ENCODE assay signal across 1 cellular context in the genomic region with DNA sequence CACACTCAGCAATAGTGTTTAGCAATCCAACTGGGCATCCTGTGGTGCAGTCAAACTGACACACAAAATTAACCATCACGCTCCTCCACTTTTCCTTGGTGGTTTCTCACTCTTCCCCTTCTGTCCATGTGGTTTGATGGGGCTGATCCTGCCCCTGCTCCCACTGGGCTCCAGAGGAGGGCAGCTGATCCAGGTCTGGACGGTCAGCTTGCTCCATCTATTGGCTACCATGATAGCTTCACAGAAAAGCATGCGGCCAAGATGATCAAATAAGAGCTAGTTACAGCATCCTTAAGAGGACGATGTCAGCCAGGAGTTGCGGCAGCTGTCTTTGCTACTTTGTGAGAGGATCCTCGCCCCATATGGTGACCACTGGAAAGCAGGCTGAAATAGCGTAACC.
TF ChIP-seq lines count a peak whose summit lies in the region.

No MANE protein-coding gene starts in this region.

TF ChIP-seq in WTC11, 78 proteins besides CTCF, POLR2A, EP300 and RAD21:
- TF ChIP-seq, protein P1, sequence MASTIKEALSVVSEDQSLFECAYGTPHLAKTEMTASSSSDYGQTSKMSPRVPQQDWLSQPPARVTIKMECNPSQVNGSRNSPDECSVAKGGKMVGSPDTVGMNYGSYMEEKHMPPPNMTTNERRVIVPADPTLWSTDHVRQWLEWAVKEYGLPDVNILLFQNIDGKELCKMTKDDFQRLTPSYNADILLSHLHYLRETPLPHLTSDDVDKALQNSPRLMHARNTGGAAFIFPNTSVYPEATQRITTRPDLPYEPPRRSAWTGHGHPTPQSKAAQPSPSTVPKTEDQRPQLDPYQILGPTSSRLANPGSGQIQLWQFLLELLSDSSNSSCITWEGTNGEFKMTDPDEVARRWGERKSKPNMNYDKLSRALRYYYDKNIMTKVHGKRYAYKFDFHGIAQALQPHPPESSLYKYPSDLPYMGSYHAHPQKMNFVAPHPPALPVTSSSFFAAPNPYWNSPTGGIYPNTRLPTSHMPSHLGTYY (CRISPR knock-in tag; IDR thresholded peaks at IDR 0.05), result no peak
- TF ChIP-seq FOXJ3 (CRISPR knock-in tag; IDR thresholded peaks at IDR 0.05; ENCODE audit: borderline replicate concordance) (no peak), OVOL2 (CRISPR knock-in tag; IDR thresholded peaks at IDR 0.05; ENCODE audit: borderline replicate concordance) (no peak), ZNF423 (CRISPR knock-in tag; IDR thresholded peaks at IDR 0.05) (no peak), SP1 (CRISPR knock-in tag; conservative IDR thresholded peaks at IDR 0.05) (no peak), ZBTB21 (CRISPR knock-in tag; IDR thresholded peaks at IDR 0.05; ENCODE audit: borderline replicate concordance) (no peak), SMAD3 (CRISPR knock-in tag; IDR thresholded peaks at IDR 0.05; ENCODE audit: borderline replicate concordance) (no peak), ESRRA (CRISPR knock-in tag; IDR thresholded peaks at IDR 0.05; ENCODE audit: borderline replicate concordance) (no peak), ZNF219 (CRISPR knock-in tag; IDR thresholded peaks at IDR 0.05; ENCODE audit: borderline replicate concordance) (no peak), NFATC4 (CRISPR knock-in tag; IDR thresholded peaks at IDR 0.05) (no peak), ELF4 (CRISPR knock-in tag; IDR thresholded peaks at IDR 0.05; ENCODE audit: low read depth) (no peak)
- TF ChIP-seq, protein P2, sequence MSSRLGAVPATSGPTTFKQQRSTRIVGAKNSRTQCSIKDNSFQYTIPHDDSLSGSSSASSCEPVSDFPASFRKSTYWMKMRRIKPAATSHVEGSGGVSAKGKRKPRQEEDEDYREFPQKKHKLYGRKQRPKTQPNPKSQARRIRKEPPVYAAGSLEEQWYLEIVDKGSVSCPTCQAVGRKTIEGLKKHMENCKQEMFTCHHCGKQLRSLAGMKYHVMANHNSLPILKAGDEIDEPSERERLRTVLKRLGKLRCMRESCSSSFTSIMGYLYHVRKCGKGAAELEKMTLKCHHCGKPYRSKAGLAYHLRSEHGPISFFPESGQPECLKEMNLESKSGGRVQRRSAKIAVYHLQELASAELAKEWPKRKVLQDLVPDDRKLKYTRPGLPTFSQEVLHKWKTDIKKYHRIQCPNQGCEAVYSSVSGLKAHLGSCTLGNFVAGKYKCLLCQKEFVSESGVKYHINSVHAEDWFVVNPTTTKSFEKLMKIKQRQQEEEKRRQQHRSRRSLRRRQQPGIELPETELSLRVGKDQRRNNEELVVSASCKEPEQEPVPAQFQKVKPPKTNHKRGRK (CRISPR knock-in tag; IDR thresholded peaks at IDR 0.05; ENCODE audit: borderline replicate concordance), result no peak
- TF ChIP-seq, protein P3, sequence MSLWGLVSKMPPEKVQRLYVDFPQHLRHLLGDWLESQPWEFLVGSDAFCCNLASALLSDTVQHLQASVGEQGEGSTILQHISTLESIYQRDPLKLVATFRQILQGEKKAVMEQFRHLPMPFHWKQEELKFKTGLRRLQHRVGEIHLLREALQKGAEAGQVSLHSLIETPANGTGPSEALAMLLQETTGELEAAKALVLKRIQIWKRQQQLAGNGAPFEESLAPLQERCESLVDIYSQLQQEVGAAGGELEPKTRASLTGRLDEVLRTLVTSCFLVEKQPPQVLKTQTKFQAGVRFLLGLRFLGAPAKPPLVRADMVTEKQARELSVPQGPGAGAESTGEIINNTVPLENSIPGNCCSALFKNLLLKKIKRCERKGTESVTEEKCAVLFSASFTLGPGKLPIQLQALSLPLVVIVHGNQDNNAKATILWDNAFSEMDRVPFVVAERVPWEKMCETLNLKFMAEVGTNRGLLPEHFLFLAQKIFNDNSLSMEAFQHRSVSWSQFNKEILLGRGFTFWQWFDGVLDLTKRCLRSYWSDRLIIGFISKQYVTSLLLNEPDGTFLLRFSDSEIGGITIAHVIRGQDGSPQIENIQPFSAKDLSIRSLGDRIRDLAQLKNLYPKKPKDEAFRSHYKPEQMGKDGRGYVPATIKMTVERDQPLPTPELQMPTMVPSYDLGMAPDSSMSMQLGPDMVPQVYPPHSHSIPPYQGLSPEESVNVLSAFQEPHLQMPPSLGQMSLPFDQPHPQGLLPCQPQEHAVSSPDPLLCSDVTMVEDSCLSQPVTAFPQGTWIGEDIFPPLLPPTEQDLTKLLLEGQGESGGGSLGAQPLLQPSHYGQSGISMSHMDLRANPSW (CRISPR knock-in tag; conservative IDR thresholded peaks at IDR 0.05; ENCODE audit: low read depth), result no peak
- TF ChIP-seq, protein P4, sequence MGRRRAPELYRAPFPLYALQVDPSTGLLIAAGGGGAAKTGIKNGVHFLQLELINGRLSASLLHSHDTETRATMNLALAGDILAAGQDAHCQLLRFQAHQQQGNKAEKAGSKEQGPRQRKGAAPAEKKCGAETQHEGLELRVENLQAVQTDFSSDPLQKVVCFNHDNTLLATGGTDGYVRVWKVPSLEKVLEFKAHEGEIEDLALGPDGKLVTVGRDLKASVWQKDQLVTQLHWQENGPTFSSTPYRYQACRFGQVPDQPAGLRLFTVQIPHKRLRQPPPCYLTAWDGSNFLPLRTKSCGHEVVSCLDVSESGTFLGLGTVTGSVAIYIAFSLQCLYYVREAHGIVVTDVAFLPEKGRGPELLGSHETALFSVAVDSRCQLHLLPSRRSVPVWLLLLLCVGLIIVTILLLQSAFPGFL (CRISPR knock-in tag; IDR thresholded peaks at IDR 0.05; ENCODE audit: borderline replicate concordance), result no peak
- TF ChIP-seq, protein P5, sequence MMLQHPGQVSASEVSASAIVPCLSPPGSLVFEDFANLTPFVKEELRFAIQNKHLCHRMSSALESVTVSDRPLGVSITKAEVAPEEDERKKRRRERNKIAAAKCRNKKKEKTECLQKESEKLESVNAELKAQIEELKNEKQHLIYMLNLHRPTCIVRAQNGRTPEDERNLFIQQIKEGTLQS (CRISPR knock-in tag; conservative IDR thresholded peaks at IDR 0.05), result no peak
- TF ChIP-seq, protein P6, sequence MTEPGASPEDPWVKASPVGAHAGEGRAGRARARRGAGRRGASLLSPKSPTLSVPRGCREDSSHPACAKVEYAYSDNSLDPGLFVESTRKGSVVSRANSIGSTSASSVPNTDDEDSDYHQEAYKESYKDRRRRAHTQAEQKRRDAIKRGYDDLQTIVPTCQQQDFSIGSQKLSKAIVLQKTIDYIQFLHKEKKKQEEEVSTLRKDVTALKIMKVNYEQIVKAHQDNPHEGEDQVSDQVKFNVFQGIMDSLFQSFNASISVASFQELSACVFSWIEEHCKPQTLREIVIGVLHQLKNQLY (CRISPR knock-in tag; IDR thresholded peaks at IDR 0.05), result no peak
- TF ChIP-seq, protein P7, sequence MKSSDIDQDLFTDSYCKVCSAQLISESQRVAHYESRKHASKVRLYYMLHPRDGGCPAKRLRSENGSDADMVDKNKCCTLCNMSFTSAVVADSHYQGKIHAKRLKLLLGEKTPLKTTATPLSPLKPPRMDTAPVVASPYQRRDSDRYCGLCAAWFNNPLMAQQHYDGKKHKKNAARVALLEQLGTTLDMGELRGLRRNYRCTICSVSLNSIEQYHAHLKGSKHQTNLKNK (CRISPR knock-in tag; IDR thresholded peaks at IDR 0.05), result no peak
- TF ChIP-seq, protein P8, sequence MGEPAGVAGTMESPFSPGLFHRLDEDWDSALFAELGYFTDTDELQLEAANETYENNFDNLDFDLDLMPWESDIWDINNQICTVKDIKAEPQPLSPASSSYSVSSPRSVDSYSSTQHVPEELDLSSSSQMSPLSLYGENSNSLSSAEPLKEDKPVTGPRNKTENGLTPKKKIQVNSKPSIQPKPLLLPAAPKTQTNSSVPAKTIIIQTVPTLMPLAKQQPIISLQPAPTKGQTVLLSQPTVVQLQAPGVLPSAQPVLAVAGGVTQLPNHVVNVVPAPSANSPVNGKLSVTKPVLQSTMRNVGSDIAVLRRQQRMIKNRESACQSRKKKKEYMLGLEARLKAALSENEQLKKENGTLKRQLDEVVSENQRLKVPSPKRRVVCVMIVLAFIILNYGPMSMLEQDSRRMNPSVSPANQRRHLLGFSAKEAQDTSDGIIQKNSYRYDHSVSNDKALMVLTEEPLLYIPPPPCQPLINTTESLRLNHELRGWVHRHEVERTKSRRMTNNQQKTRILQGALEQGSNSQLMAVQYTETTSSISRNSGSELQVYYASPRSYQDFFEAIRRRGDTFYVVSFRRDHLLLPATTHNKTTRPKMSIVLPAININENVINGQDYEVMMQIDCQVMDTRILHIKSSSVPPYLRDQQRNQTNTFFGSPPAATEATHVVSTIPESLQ (CRISPR knock-in tag; IDR thresholded peaks at IDR 0.05), result no peak
